ENCODE assay signal across 19 cellular contexts in the genomic region with DNA sequence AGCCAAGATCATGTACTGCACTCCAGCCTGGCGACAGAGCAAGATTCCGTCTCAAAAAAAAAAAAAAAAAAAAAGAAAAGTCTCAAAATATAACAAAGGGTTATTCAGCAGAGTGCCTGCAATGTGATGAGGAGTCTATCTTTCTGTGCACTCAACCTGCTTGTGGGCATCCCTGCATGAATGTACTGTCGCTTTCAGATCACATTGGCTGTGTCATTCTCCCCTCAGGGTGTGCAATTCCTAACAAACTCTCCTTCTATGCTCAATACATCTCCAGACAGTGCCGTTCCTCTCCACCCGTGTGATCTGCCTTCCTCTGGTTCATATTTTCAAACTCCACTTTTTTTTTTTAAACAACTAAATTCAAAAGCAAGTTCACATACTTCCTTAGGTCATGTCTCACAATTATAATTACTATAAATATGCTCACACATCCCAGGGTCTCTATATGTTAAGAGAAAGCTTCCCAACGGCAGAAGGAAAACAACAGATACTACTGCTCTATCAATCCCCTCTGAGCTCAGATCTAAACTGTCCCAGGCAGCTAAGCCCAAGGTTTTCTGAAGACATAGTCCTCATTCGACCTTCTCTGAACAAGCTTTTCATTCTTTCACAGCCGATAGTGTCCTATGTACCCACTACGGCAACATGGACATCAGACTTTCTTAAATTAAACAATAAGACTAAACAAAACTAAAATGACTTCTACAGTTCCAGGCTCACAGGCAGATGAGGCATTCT. TPM values are rescaled to one million over a fixed set of nuclear protein-coding genes. Genes with fewer than 3 reads are reported as not detected.
DNase-seq lines count a peak whose midpoint lies in the region; ATAC-seq, FAIRE-seq and TF ChIP-seq lines count a peak whose summit lies in the region.
"Had no signal": no experiment of that assay in that cellular context is flagged by ENCODE, and none has a peak within 500 bp of the region (broad histone marks: within the 10 kb centered on the region; RNA-seq: fewer than 3 reads in every experiment).

No MANE protein-coding gene starts in this region.

- H3K4me1 ChIP-seq in HepG2 (ENCODE audit: insufficient read depth, low read length) (peaks cover 12% of the 10 kb centered on the region), right lobe of liver (peaks cover 0 to 4% (median 0%) of the 10 kb centered on the region in 4 donors)

- intact Hi-C loops in HepG2 (cut with micrococcal nuclease; ENCODE audit: unreplicated experiment) (no loop called here), right lobe of liver (cut with DNase I) (no loop called here)

- H3K9me3 ChIP-seq in HepG2 (ENCODE audit: low read length) (no peaks in the 10 kb centered on the region), right lobe of liver (no peaks in the 10 kb centered on the region)
- H3K9me3 ChIP-seq: BLaER1, HAP-1 had no signal

- no peak for TF ChIP-seq RAD21 in HepG2 (CRISPR knock-in tag; IDR thresholded peaks at IDR 0.05)

- H3K4me2 ChIP-seq in HepG2 (ENCODE audit: low read depth, low read length) = peak overlapping the region; percentile 5; the same call in 1 of the 2 replicates
- H3K4me2 ChIP-seq: BLaER1 had no signal

- peaks cover 0 to 11% of the 10 kb centered on the region in 2 experiments; a peak in 3 of 5 replicates for H3K27me3 ChIP-seq in HepG2 (ENCODE audit: control insufficient read depth in 1 of 2, insufficient read depth in 2 of 2, low read length in 2 of 2)
- no peaks in the 10 kb centered on the region for H3K27me3 ChIP-seq in right lobe of liver
- H3K27me3 ChIP-seq: BLaER1 had no signal

- BruUV-seq in HepG2 (replicated peaks; lab: Mats Ljungman, UMichigan) = no TSS peak

- POLR2A ChIA-PET in HepG2 (lab: Yijun Ruan, JAX) = no interaction called here

- in situ Hi-C loops in HepG2 (cut with HindIII; ENCODE audit: extremely low pct_ligation_motif_present, low pct_unique_long_range_greater_than_20kb) = no loop called here

- no peak overlapping the region for H3K4me3 Mint-ChIP-seq in nephron progenitor cell
- H3K4me3 Mint-ChIP-seq in osteocyte (ENCODE audit: unreplicated experiment) = no peak overlapping the region
- H3K4me3 Mint-ChIP-seq: CD8-positive, alpha-beta memory T cell; HFFc6 had no signal

- no peaks in the 10 kb centered on the region for H3K27me3 Mint-ChIP-seq in nephron progenitor cell (ENCODE audit: low read depth, poor library complexity)
- no peaks in the 10 kb centered on the region for H3K27me3 Mint-ChIP-seq in osteocyte (ENCODE audit: unreplicated experiment)

- H2AFZ ChIP-seq in HepG2 (ENCODE audit: low read length) = no peak overlapping the region

- H3K79me2 ChIP-seq in HepG2 (ENCODE audit: insufficient read depth, low read length) = no peaks in the 10 kb centered on the region

- WGBS in HepG2 (ENCODE audit: low lambda C conversion rate) = 5% methylated on average over 9 of the region's 9 CpGs
- 72% methylated on average over 7 of the region's 9 CpGs for WGBS in right lobe of liver (ENCODE audit: insufficient coverage, low coverage, low lambda C conversion rate, missing lambda C conversion rate)

- CTCF ChIA-PET in HepG2 (lab: Yijun Ruan, JAX; ENCODE audit: low intra/inter-chr PET ratio, low total read pairs) = no interaction called here

- H3K36me3 Mint-ChIP-seq in nephron progenitor cell (ENCODE audit: low read depth) (peaks cover 12% of the 10 kb centered on the region), osteocyte (ENCODE audit: unreplicated experiment) (peaks cover 12% of the 10 kb centered on the region)

- H3K27ac ChIP-seq in HepG2 (ENCODE audit: extremely low read length, insufficient read depth, low read length) = no peak overlapping the region
- H3K27ac ChIP-seq in right lobe of liver = no peak overlapping the region
- H3K27ac ChIP-seq: BLaER1 had no signal

- no peaks in the 10 kb centered on the region for H3K36me3 ChIP-seq in HepG2 (replicated peaks in 1 of 2; ENCODE audit: control insufficient read depth in 1 of 2, insufficient read depth in 2 of 2, low read length in 2 of 2)
- no peaks in the 10 kb centered on the region for H3K36me3 ChIP-seq in right lobe of liver
- H3K36me3 ChIP-seq: HAP-1 had no signal

- ATAC-seq in HepG2 = peak; percentile 75
- no peak for ATAC-seq in right lobe of liver
- ATAC-seq in GM21447 (IDR thresholded peaks at IDR 0.05; ENCODE audit: unreplicated experiment) = no peak
- ATAC-seq: GM12878 had no signal

- TF ChIP-seq POLR2A in HepG2 (IDR thresholded peaks at IDR 0.05; ENCODE audit: insufficient read depth in 1 of 2, low read depth in 2 of 2, low read length in 2 of 2) (no peak), right lobe of liver (IDR thresholded peaks at IDR 0.05) (no peak)

- H3K27ac Mint-ChIP-seq in nephron progenitor cell = peak overlapping the region; percentile 46
- peak overlapping the region; percentile 21 for H3K27ac Mint-ChIP-seq in osteocyte (ENCODE audit: unreplicated experiment)
- H3K27ac Mint-ChIP-seq: HFFc6 had no signal

- H3K9me3 Mint-ChIP-seq in nephron progenitor cell (no peaks in the 10 kb centered on the region), osteocyte (ENCODE audit: unreplicated experiment) (no peaks in the 10 kb centered on the region)
- H3K9me3 Mint-ChIP-seq: CD8-positive, alpha-beta memory T cell; HFFc6 had no signal

- 0 out of 2 replicates have a peak overlapping the region, but pooled peaks have one; percentile 6 for H3K9ac ChIP-seq in HepG2 (ENCODE audit: insufficient read depth, low read depth, low read length)
- H3K9ac ChIP-seq: BLaER1 had no signal

- H3K4me1 Mint-ChIP-seq in nephron progenitor cell (peaks cover 30% of the 10 kb centered on the region), osteocyte (ENCODE audit: unreplicated experiment) (peaks cover 13% of the 10 kb centered on the region)
- H3K4me1 Mint-ChIP-seq: CD8-positive, alpha-beta memory T cell had no signal

- H3K4me3 ChIP-seq in HepG2 (replicated peaks in 1 of 3; ENCODE audit: insufficient read depth in 1 of 3, low read depth in 2 of 3, low read length in 3 of 3) (no peak overlapping the region), right lobe of liver (no peak overlapping the region)
- H3K4me3 ChIP-seq: BLaER1, GM12878, HAP-1 had no signal

- TF ChIP-seq EP300 in HepG2 (IDR thresholded peaks at IDR 0.05; ENCODE audit: low read depth in 2 of 2, low read length in 2 of 2) (no peak), HepG2 (CRISPR knock-in tag; IDR thresholded peaks at IDR 0.05; ENCODE audit: borderline replicate concordance) (no peak)

- no peak for TF ChIP-seq CTCF in HepG2 (CRISPR knock-in tag; IDR thresholded peaks at IDR 0.05)
- no peak for TF ChIP-seq CTCF in right lobe of liver (IDR thresholded peaks at IDR 0.05)
- TF ChIP-seq CTCF in nephron progenitor cell (IDR thresholded peaks at IDR 0.05) = no peak
- no peak for TF ChIP-seq CTCF in osteocyte (IDR thresholded peaks at IDR 0.05)

- H4K20me1 ChIP-seq in HepG2 (ENCODE audit: insufficient read depth, low read length) = no peaks in the 10 kb centered on the region

- FAIRE-seq in HepG2 (lab: Jason Lieb, UNC) = no peak
- FAIRE-seq: GM12878, GM18507 had no signal

- DNase-seq in HepG2 (ENCODE audit: low spot score) (no peak), right lobe of liver (no peak), epidermal melanocyte (ENCODE audit: insufficient read length, low spot score) (peak; percentile 72), nephron progenitor cell (no peak), osteocyte (ENCODE audit: extremely low spot score, unreplicated experiment) (no peak), DMS 273 (lab: John Stamatoyannopoulos, UW; ENCODE audit: unreplicated experiment) (no peak), NOMO-1 (lab: John Stamatoyannopoulos, UW; ENCODE audit: unreplicated experiment in 2 of 2) (no peak)
- DNase-seq: 8988T; AML-193; CD8-positive, alpha-beta memory T cell; DMS 273 treated with DMSO at 0.1 percent for 48 hours; GOT3; HFFc6; IMR-90 had no signal

RNA-seq across cellular contexts. Expression of gene PTMA, which starts 35.2 kb away (rescaled TPM):
- total RNA-seq in HepG2 (2016; rRNA removed; fragmentation: Illumina TruSeq; extraction: Trizol) (1,086 and 1,212 TPM in 2 replicates), right lobe of liver (100 to 1,000 TPM; 180 to 373 (median 252) TPM), osteocyte (709 and 776 TPM in 2 replicates)
- total RNA-seq in HepG2 (2016; cell fraction: cytosol; rRNA removed; fragmentation: Illumina TruSeq; extraction: Trizol; ENCODE audit: low read depth) = 383 and 429 TPM in 2 replicates
- total RNA-seq in HepG2 (2016; cell fraction: insoluble cytoplasmic fraction; rRNA removed; fragmentation: Illumina TruSeq; extraction: Trizol) = 1,123 and 1,183 TPM in 2 replicates
- 561 and 605 TPM in 2 replicates for total RNA-seq in HepG2 (2016; cell fraction: membrane; rRNA removed; fragmentation: Illumina TruSeq; extraction: Trizol)
- total RNA-seq in HepG2 (2016; cell fraction: nucleus; rRNA removed; fragmentation: Illumina TruSeq; extraction: Trizol) = 429 and 440 TPM in 2 replicates
- 174 and 190 TPM in 2 replicates for polyA plus RNA-seq in HepG2 (2011; rRNA removed)
- polyA plus RNA-seq in HepG2 (2011; cell fraction: cytosol; rRNA removed) = 192 and 196 TPM in 2 replicates
- polyA plus RNA-seq in HepG2 (2011; cell fraction: nucleus; rRNA removed) = 112 and 149 TPM in 2 replicates
- 399 and 565 TPM in 2 replicates for polyA plus RNA-seq in HepG2 (2012)
- polyA plus RNA-seq in HepG2 (2016; cell fraction: cytosol; fragmentation: Illumina TruSeq; extraction: Trizol; ENCODE audit: low read depth) = 460 and 492 TPM in 2 replicates
- 2,053 and 2,108 TPM in 2 replicates for polyA plus RNA-seq in HepG2 (2016; cell fraction: insoluble cytoplasmic fraction; fragmentation: Illumina TruSeq; extraction: Trizol; ENCODE audit: low read depth)
- polyA plus RNA-seq in HepG2 (2016; cell fraction: membrane; fragmentation: Illumina TruSeq; extraction: Trizol; ENCODE audit: low read depth) = 673 and 705 TPM in 2 replicates
- polyA plus RNA-seq in HepG2 (2016; cell fraction: nucleus; fragmentation: Illumina TruSeq; extraction: Trizol; ENCODE audit: insufficient read depth, low read depth) = 1,089 and 1,130 TPM in 2 replicates
- polyA minus RNA-seq in HepG2 (2011; rRNA and poly(A)+ RNA removed; ENCODE audit: low replicate concordance) = 146 and 188 TPM in 2 replicates
- 210 and 216 TPM in 2 replicates for polyA minus RNA-seq in HepG2 (2011; cell fraction: cytosol; rRNA and poly(A)+ RNA removed)
- 83.7 and 96.4 TPM in 2 replicates for polyA minus RNA-seq in HepG2 (2011; cell fraction: nucleus; rRNA and poly(A)+ RNA removed)

RNA-seq across cellular contexts. Expression of gene PDE6D, which starts 37.5 kb away (rescaled TPM):
- 14.1 and 22.6 TPM in 2 replicates for total RNA-seq in HepG2 (2016; rRNA removed; fragmentation: Illumina TruSeq; extraction: Trizol)
- 10.3 and 11.8 TPM in 2 replicates for total RNA-seq in HepG2 (2016; cell fraction: cytosol; rRNA removed; fragmentation: Illumina TruSeq; extraction: Trizol; ENCODE audit: low read depth)
- 15.5 and 20.5 TPM in 2 replicates for total RNA-seq in HepG2 (2016; cell fraction: insoluble cytoplasmic fraction; rRNA removed; fragmentation: Illumina TruSeq; extraction: Trizol)
- total RNA-seq in HepG2 (2016; cell fraction: membrane; rRNA removed; fragmentation: Illumina TruSeq; extraction: Trizol) = 15.5 and 19.5 TPM in 2 replicates
- total RNA-seq in HepG2 (2016; cell fraction: nucleus; rRNA removed; fragmentation: Illumina TruSeq; extraction: Trizol) = 9.9 and 10.3 TPM in 2 replicates
- 20.5 and 23.2 TPM in 2 replicates for polyA plus RNA-seq in HepG2 (2011; rRNA removed)
- polyA plus RNA-seq in HepG2 (2011; cell fraction: cytosol; rRNA removed) = 18.3 and 22.7 TPM in 2 replicates
- polyA plus RNA-seq in HepG2 (2011; cell fraction: nucleus; rRNA removed) = 5.1 and 6.7 TPM in 2 replicates
- 8.4 and 12.4 TPM in 2 replicates for polyA plus RNA-seq in HepG2 (2012)
- polyA plus RNA-seq in HepG2 (2016; cell fraction: cytosol; fragmentation: Illumina TruSeq; extraction: Trizol; ENCODE audit: low read depth) = 15.0 and 20.7 TPM in 2 replicates
- 30.1 TPM in 2 replicates for polyA plus RNA-seq in HepG2 (2016; cell fraction: insoluble cytoplasmic fraction; fragmentation: Illumina TruSeq; extraction: Trizol; ENCODE audit: low read depth)
- 19.2 and 24.9 TPM in 2 replicates for polyA plus RNA-seq in HepG2 (2016; cell fraction: membrane; fragmentation: Illumina TruSeq; extraction: Trizol; ENCODE audit: low read depth)
- polyA plus RNA-seq in HepG2 (2016; cell fraction: nucleus; fragmentation: Illumina TruSeq; extraction: Trizol; ENCODE audit: insufficient read depth, low read depth) = 12.1 and 13.8 TPM in 2 replicates
- 9.3 and 18.2 TPM in 2 replicates for polyA minus RNA-seq in HepG2 (2011; rRNA and poly(A)+ RNA removed; ENCODE audit: low replicate concordance)
- 4.9 and 6.9 TPM in 2 replicates for polyA minus RNA-seq in HepG2 (2011; cell fraction: cytosol; rRNA and poly(A)+ RNA removed)
- 7.1 and 8.6 TPM in 2 replicates for polyA minus RNA-seq in HepG2 (2011; cell fraction: nucleus; rRNA and poly(A)+ RNA removed)
- total RNA-seq in right lobe of liver = 10 to 100 TPM in 1 of 6 experiments, 1 to 10 TPM in 5; 7.1 to 10.4 (median 8.3) TPM
- 16.9 and 17.6 TPM in 2 replicates for total RNA-seq in osteocyte

RNA-seq across cellular contexts. Expression of gene COPS7B, which starts 42.7 kb away (rescaled TPM):
- total RNA-seq in HepG2 (2016; rRNA removed; fragmentation: Illumina TruSeq; extraction: Trizol) (29.6 and 30.6 TPM in 2 replicates), right lobe of liver (10 to 100 TPM in 5 of 6 experiments, 1 to 10 TPM in 1; 8.9 to 21.4 (median 12.7) TPM), osteocyte (34.3 and 35.7 TPM in 2 replicates)
- 8.2 and 10.8 TPM in 2 replicates for total RNA-seq in HepG2 (2016; cell fraction: cytosol; rRNA removed; fragmentation: Illumina TruSeq; extraction: Trizol; ENCODE audit: low read depth)
- 25.8 and 30.4 TPM in 2 replicates for total RNA-seq in HepG2 (2016; cell fraction: insoluble cytoplasmic fraction; rRNA removed; fragmentation: Illumina TruSeq; extraction: Trizol)
- total RNA-seq in HepG2 (2016; cell fraction: membrane; rRNA removed; fragmentation: Illumina TruSeq; extraction: Trizol) = 26.0 and 26.7 TPM in 2 replicates
- total RNA-seq in HepG2 (2016; cell fraction: nucleus; rRNA removed; fragmentation: Illumina TruSeq; extraction: Trizol) = 26.3 and 29.8 TPM in 2 replicates
- 62.0 and 62.7 TPM in 2 replicates for polyA plus RNA-seq in HepG2 (2011; rRNA removed)
- 37.7 and 44.7 TPM in 2 replicates for polyA plus RNA-seq in HepG2 (2011; cell fraction: cytosol; rRNA removed)
- 112 and 113 TPM in 2 replicates for polyA plus RNA-seq in HepG2 (2011; cell fraction: nucleus; rRNA removed)
- 38.0 and 40.1 TPM in 2 replicates for polyA plus RNA-seq in HepG2 (2012)
- polyA plus RNA-seq in HepG2 (2016; cell fraction: cytosol; fragmentation: Illumina TruSeq; extraction: Trizol; ENCODE audit: low read depth) = 16.6 and 22.8 TPM in 2 replicates
- polyA plus RNA-seq in HepG2 (2016; cell fraction: insoluble cytoplasmic fraction; fragmentation: Illumina TruSeq; extraction: Trizol; ENCODE audit: low read depth) = 54.5 and 68.8 TPM in 2 replicates
- 39.5 TPM in 2 replicates for polyA plus RNA-seq in HepG2 (2016; cell fraction: membrane; fragmentation: Illumina TruSeq; extraction: Trizol; ENCODE audit: low read depth)
- polyA plus RNA-seq in HepG2 (2016; cell fraction: nucleus; fragmentation: Illumina TruSeq; extraction: Trizol; ENCODE audit: insufficient read depth, low read depth) = 78.7 and 82.0 TPM in 2 replicates
- 28.5 and 45.4 TPM in 2 replicates for polyA minus RNA-seq in HepG2 (2011; rRNA and poly(A)+ RNA removed; ENCODE audit: low replicate concordance)
- 16.2 and 17.6 TPM in 2 replicates for polyA minus RNA-seq in HepG2 (2011; cell fraction: cytosol; rRNA and poly(A)+ RNA removed)
- polyA minus RNA-seq in HepG2 (2011; cell fraction: nucleus; rRNA and poly(A)+ RNA removed) = 49.6 and 57.6 TPM in 2 replicates
